Comparison of ENCODE assay signal across 8 cellular contexts in genomic region chr17:38557836-38558750, GRCh38. TPM values are rescaled to one million over a fixed set of nuclear protein-coding genes. Genes with fewer than 3 reads are reported as not detected.
DNase-seq lines count a peak whose midpoint lies in the region; ATAC-seq and TF ChIP-seq lines count a peak whose summit lies in the region.

No MANE protein-coding gene starts in this region.

- H3F3A ChIP-seq in PC-9 (ENCODE audit: insufficient read depth, low read depth), result peaks cover 60% of the 10 kb centered on the region

- DNase-seq in CD4-positive, CD25-positive, alpha-beta regulatory T cell, result peak; percentile 81 to 90 (median 86)
- DNase-seq in KBM-7, result peak; percentile 95
- peak; percentile 95 to 96 for DNase-seq in PC-9
- DNase-seq in activated T-cell treated with anti-CD3 and anti-CD28 coated beads, Interleukin-2, amount 50 U/mL, for 24 hours, result peak; percentile 94
- DNase-seq in mucosa of gallbladder (ENCODE audit: low spot score), result peak; percentile 94
- peak; percentile 80 to 84 for DNase-seq in stimulated activated CD8-positive, alpha-beta memory T cell treated with anti-CD3 and anti-CD28 coated beads, Interleukin-2, amount 100 ng/mL, for 48 hours (ENCODE audit: low read depth in 2 of 2)

- peak overlapping the region in 1 of 3 donors; percentile 78 for H3K27ac Mint-ChIP-seq in CD4-positive, CD25-positive, alpha-beta regulatory T cell
- H3K27ac Mint-ChIP-seq in activated T-cell treated with anti-CD3 and anti-CD28 coated beads, Interleukin-2, amount 50 U/mL, for 24 hours, result no peak overlapping the region

- peaks cover 31% of the 10 kb centered on the region for H3K4me1 ChIP-seq in CD4-positive, CD25-positive, alpha-beta regulatory T cell (ENCODE audit: control insufficient read depth, insufficient read depth, low read length, poor library complexity, severe bottlenecking)
- H3K4me1 ChIP-seq in PC-9 (replicated peaks; ENCODE audit: insufficient read depth) (peaks cover 54% of the 10 kb centered on the region), esophagus (ENCODE audit: control insufficient read depth in 2 of 2, insufficient read depth in 2 of 2, low read length in 1 of 2) (peaks cover 4 to 21% of the 10 kb centered on the region in 2 donors)

- peak overlapping the region; percentile 90 to 96 (median 94) for H3K4me3 Mint-ChIP-seq in CD4-positive, CD25-positive, alpha-beta regulatory T cell
- peak overlapping the region; percentile 82 for H3K4me3 Mint-ChIP-seq in activated T-cell treated with anti-CD3 and anti-CD28 coated beads, Interleukin-2, amount 50 U/mL, for 24 hours

- peaks cover 14% of the 10 kb centered on the region for H3K27me3 ChIP-seq in CD4-positive, CD25-positive, alpha-beta regulatory T cell (ENCODE audit: control insufficient read depth, insufficient read depth, low read length)
- H3K27me3 ChIP-seq in PC-9 (ENCODE audit: insufficient read depth, low read depth) (no peaks in the 10 kb centered on the region), esophagus (ENCODE audit: control insufficient read depth in 1 of 2, insufficient read depth in 2 of 2, low read length in 2 of 2) (peaks cover 3 to 21% of the 10 kb centered on the region in 2 donors)

- no peaks in the 10 kb centered on the region for H3K9me2 ChIP-seq in PC-9 (ENCODE audit: insufficient read depth)

- CTCF ChIA-PET in PC-9 (lab: Charles Lee), result interaction anchor here (0.5 to 2.7 kb wide), 17 partner anchors 17 to 212 kb away, joined by 3 to 27 read pairs (median 4); partner anchors contain the start of genes SOCS7 and SRCIN1

- H2AFZ ChIP-seq in PC-9, result peak overlapping the region; percentile 70; the same call in 1 of the 2 replicates

- H3K27ac ChIP-seq in CD4-positive, CD25-positive, alpha-beta regulatory T cell (ENCODE audit: insufficient read depth, low read length, poor library complexity, severe bottlenecking), result no peak overlapping the region
- peak overlapping the region; percentile 91 for H3K27ac ChIP-seq in PC-9
- H3K27ac ChIP-seq in esophagus (ENCODE audit: low read depth in 2 of 2, low read length in 1 of 2), result peak overlapping the region; percentile 63 to 91

- peak; percentile 71 to 78 for ATAC-seq in CD4-positive, CD25-positive, alpha-beta regulatory T cell (ENCODE audit: low read depth in 2 of 2)
- peak; percentile 47 for ATAC-seq in GM21367 (IDR thresholded peaks at IDR 0.05; ENCODE audit: unreplicated experiment)

- POLR2A ChIA-PET in PC-9 (lab: Charles Lee; ENCODE audit: unreplicated experiment), result interaction anchor here (0.5 to 0.8 kb wide), 9 partner anchors 24 to 680 kb away, joined by 3 to 6 read pairs (median 3); partner anchors contain the start of gene RPL19

- intact Hi-C loops in PC-9 (cut with micrococcal nuclease; ENCODE audit: unreplicated experiment), result loop anchor here (1.0 to 5.0 kb wide), 4 partner anchors 15 to 105 kb away; no protein-coding TSS in a partner anchor

- H3K36me3 Mint-ChIP-seq in CD4-positive, CD25-positive, alpha-beta regulatory T cell, result no peaks in the 10 kb centered on the region
- no peaks in the 10 kb centered on the region for H3K36me3 Mint-ChIP-seq in activated T-cell treated with anti-CD3 and anti-CD28 coated beads, Interleukin-2, amount 50 U/mL, for 24 hours (ENCODE audit: low read depth)

- peaks cover 0 to 36% (median 14%) of the 10 kb centered on the region in 4 donors for H3K4me1 Mint-ChIP-seq in CD4-positive, CD25-positive, alpha-beta regulatory T cell
- H3K4me1 Mint-ChIP-seq in activated T-cell treated with anti-CD3 and anti-CD28 coated beads, Interleukin-2, amount 50 U/mL, for 24 hours (ENCODE audit: low read depth), result peaks cover 31% of the 10 kb centered on the region

- BruUV-seq in PC-9 (replicated peaks; lab: Mats Ljungman, UMichigan), result no TSS peak

- no peaks in the 10 kb centered on the region for H3K36me3 ChIP-seq in CD4-positive, CD25-positive, alpha-beta regulatory T cell (ENCODE audit: control insufficient read depth, insufficient read depth, low read length)
- H3K36me3 ChIP-seq in PC-9 (ENCODE audit: low read depth) (no peaks in the 10 kb centered on the region), esophagus (ENCODE audit: control insufficient read depth in 2 of 2, insufficient read depth in 2 of 2, low read length in 1 of 2) (no peaks in the 10 kb centered on the region)

- peak overlapping the region; percentile 78 for H3K4me3 ChIP-seq in CD4-positive, CD25-positive, alpha-beta regulatory T cell (ENCODE audit: low read depth, low read length)
- H3K4me3 ChIP-seq in PC-9 (peak overlapping the region; percentile 57; the same call in 1 of the 2 replicates), esophagus (ENCODE audit: low read depth in 1 of 2, low read length in 2 of 2) (peak overlapping the region; percentile 33 to 52)

- peak overlapping the region; percentile 91 for H3K4me2 ChIP-seq in PC-9

- peak; percentile 78 for TF ChIP-seq CTCF in PC-9 (conservative IDR thresholded peaks at IDR 0.05)

- no peaks in the 10 kb centered on the region for H3K9me3 Mint-ChIP-seq in CD4-positive, CD25-positive, alpha-beta regulatory T cell
- no peaks in the 10 kb centered on the region for H3K9me3 Mint-ChIP-seq in activated T-cell treated with anti-CD3 and anti-CD28 coated beads, Interleukin-2, amount 50 U/mL, for 24 hours

- H3K9me3 ChIP-seq in CD4-positive, CD25-positive, alpha-beta regulatory T cell (ENCODE audit: control insufficient read depth in 2 of 2, low read length in 2 of 2), result no peaks in the 10 kb centered on the region
- H3K9me3 ChIP-seq in PC-9 (ENCODE audit: insufficient read depth, low read depth), result no peaks in the 10 kb centered on the region
- H3K9me3 ChIP-seq in esophagus (ENCODE audit: control insufficient read depth in 2 of 2, insufficient read depth in 1 of 2, low read depth in 1 of 2, low read length in 1 of 2), result peaks cover 0 to 8% of the 10 kb centered on the region in 2 donors

- no peaks in the 10 kb centered on the region for H3K79me2 ChIP-seq in PC-9 (ENCODE audit: low read depth)

- peaks cover 50% of the 10 kb centered on the region for H3K27me3 Mint-ChIP-seq in CD4-positive, CD25-positive, alpha-beta regulatory T cell
- peaks cover 41% of the 10 kb centered on the region for H3K27me3 Mint-ChIP-seq in activated T-cell treated with anti-CD3 and anti-CD28 coated beads, Interleukin-2, amount 50 U/mL, for 24 hours

- H4K20me1 ChIP-seq in PC-9 (ENCODE audit: insufficient read depth), result peaks cover 12% of the 10 kb centered on the region

- WGBS in esophagus, 2 donors, result 3% methylated on average over 50 to 52 of the region's 52 CpGs

- in situ Hi-C loops in KBM-7 (cut with MboI; ENCODE audit: low pct_unique_long_range_greater_than_20kb, low sequenced_read_pairs), result no loop called here

RNA-seq across cellular contexts. Expression of gene SRCIN1, which starts 47.7 kb away (rescaled TPM):
- total RNA-seq in CD4-positive, CD25-positive, alpha-beta regulatory T cell, result not detected
- not detected for polyA plus RNA-seq in CD4-positive, CD25-positive, alpha-beta regulatory T cell
- total RNA-seq in PC-9 (2021) (16.7 and 23.7 TPM in 2 replicates), mucosa of gallbladder (4.5 TPM)
- polyA plus RNA-seq in esophagus, result 1 to 10 TPM; 2.2 to 2.5 TPM
